Comparison of ENCODE assay signal across 20 cellular contexts in the genomic region with DNA sequence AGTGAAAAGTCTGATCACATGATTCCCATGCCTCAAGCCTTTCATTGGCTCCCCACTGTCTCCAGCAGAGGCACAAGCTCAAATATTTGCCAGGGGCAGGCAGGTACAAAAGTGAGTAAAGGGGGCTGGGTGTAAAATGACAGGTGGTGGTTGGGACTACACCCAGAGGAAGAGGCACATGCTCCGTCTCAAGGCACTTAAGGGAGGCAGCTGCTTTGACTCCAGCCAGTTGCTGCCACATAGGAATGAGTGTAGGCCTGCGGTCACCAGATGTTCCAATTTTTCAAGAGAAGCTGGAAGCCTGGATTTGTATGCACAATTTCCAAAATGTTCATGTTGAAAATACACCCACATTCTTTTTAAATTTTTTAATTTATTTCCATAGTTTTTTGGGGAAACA.
DNase-seq lines count a peak whose midpoint lies in the region; ATAC-seq and TF ChIP-seq lines count a peak whose summit lies in the region.
"Had no signal": no experiment of that assay in that cellular context is flagged by ENCODE, and none has a peak within 500 bp of the region (broad histone marks: within the 10 kb centered on the region; RNA-seq: fewer than 3 reads in every experiment).

No MANE protein-coding gene starts in this region.

- H3K27ac Mint-ChIP-seq in WTC11 = no peak overlapping the region

- peaks cover 3% of the 10 kb centered on the region for H3K36me3 Mint-ChIP-seq in WTC11
- H3K36me3 Mint-ChIP-seq: CD14-positive monocyte had no signal

- CTCF ChIA-PET in WTC11 (lab: Charles Lee) = no interaction called here

- H3K4me3 Mint-ChIP-seq in WTC11 = no peak overlapping the region
- H3K4me3 Mint-ChIP-seq: CD14-positive monocyte had no signal

- TF ChIP-seq CTCF in WTC11 (IDR thresholded peaks at IDR 0.05) = no peak

- H3K4me1 Mint-ChIP-seq in WTC11 = no peaks in the 10 kb centered on the region
- H3K4me1 Mint-ChIP-seq: CD14-positive monocyte had no signal

- POLR2A ChIA-PET in WTC11 (lab: Charles Lee) = no interaction called here

- H3K9me3 Mint-ChIP-seq in WTC11 = peaks cover 11% of the 10 kb centered on the region

- peak; percentile 42 for DNase-seq in NCI-H82 (lab: John Stamatoyannopoulos, UW)
- no peak for DNase-seq in NCI-H82 treated with DMSO at 0.1 percent for 48 hours (lab: John Stamatoyannopoulos, UW; ENCODE audit: unreplicated experiment)
- DNase-seq in NCI-H2171 (lab: John Stamatoyannopoulos, UW) = peak; percentile 77
- DNase-seq in WTC11 (ENCODE audit: low spot score) = no peak
- no peak for DNase-seq in activated CD4-positive, CD25-positive, alpha-beta regulatory T cell (lab: John Stamatoyannopoulos, UW)
- DNase-seq in DMS153 (lab: John Stamatoyannopoulos, UW) = no peak
- no peak for DNase-seq in HCEC 1CT
- no peak for DNase-seq in germinal center (ENCODE audit: low spot score)
- DNase-seq: Caco-2, DND-41, GF-D8, GM23248, KG1, NCI-H1092, NCI-H446 treated with DMSO at 0.1 percent for 48 hours, PC-3, SK-N-SH, T-helper 1 cell had no signal

- peak; percentile 47 for ATAC-seq in WTC11
- ATAC-seq: A549, PC-3 had no signal

- no peaks in the 10 kb centered on the region; the same call in 1 of the 2 replicates for H3K27me3 Mint-ChIP-seq in WTC11 (ENCODE audit: low read depth)

TF ChIP-seq in WTC11, 78 proteins besides CTCF, POLR2A, EP300 and RAD21:
- TF ChIP-seq IRF2 (CRISPR knock-in tag; IDR thresholded peaks at IDR 0.05; ENCODE audit: borderline replicate concordance, low read depth) = no peak
- no peak for TF ChIP-seq FOXJ3 (CRISPR knock-in tag; IDR thresholded peaks at IDR 0.05; ENCODE audit: borderline replicate concordance)
- TF ChIP-seq, protein P1, sequence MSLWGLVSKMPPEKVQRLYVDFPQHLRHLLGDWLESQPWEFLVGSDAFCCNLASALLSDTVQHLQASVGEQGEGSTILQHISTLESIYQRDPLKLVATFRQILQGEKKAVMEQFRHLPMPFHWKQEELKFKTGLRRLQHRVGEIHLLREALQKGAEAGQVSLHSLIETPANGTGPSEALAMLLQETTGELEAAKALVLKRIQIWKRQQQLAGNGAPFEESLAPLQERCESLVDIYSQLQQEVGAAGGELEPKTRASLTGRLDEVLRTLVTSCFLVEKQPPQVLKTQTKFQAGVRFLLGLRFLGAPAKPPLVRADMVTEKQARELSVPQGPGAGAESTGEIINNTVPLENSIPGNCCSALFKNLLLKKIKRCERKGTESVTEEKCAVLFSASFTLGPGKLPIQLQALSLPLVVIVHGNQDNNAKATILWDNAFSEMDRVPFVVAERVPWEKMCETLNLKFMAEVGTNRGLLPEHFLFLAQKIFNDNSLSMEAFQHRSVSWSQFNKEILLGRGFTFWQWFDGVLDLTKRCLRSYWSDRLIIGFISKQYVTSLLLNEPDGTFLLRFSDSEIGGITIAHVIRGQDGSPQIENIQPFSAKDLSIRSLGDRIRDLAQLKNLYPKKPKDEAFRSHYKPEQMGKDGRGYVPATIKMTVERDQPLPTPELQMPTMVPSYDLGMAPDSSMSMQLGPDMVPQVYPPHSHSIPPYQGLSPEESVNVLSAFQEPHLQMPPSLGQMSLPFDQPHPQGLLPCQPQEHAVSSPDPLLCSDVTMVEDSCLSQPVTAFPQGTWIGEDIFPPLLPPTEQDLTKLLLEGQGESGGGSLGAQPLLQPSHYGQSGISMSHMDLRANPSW (CRISPR knock-in tag; conservative IDR thresholded peaks at IDR 0.05; ENCODE audit: low read depth) = no peak
- TF ChIP-seq NFATC4 (CRISPR knock-in tag; IDR thresholded peaks at IDR 0.05) = no peak
- no peak for TF ChIP-seq ZNF219 (CRISPR knock-in tag; IDR thresholded peaks at IDR 0.05; ENCODE audit: borderline replicate concordance)
- TF ChIP-seq, protein P2, sequence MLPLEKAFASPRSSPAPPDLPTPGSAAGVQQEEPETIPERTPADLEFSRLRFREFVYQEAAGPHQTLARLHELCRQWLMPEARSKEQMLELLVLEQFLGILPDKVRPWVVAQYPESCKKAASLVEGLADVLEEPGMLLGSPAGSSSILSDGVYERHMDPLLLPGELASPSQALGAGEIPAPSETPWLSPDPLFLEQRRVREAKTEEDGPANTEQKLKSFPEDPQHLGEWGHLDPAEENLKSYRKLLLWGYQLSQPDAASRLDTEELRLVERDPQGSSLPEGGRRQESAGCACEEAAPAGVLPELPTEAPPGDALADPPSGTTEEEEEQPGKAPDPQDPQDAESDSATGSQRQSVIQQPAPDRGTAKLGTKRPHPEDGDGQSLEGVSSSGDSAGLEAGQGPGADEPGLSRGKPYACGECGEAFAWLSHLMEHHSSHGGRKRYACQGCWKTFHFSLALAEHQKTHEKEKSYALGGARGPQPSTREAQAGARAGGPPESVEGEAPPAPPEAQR (CRISPR knock-in tag; IDR thresholded peaks at IDR 0.05) = no peak
- TF ChIP-seq, protein P3, sequence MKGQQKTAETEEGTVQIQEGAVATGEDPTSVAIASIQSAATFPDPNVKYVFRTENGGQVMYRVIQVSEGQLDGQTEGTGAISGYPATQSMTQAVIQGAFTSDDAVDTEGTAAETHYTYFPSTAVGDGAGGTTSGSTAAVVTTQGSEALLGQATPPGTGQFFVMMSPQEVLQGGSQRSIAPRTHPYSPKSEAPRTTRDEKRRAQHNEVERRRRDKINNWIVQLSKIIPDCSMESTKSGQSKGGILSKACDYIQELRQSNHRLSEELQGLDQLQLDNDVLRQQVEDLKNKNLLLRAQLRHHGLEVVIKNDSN (CRISPR knock-in tag; IDR thresholded peaks at IDR 0.05) = no peak
- TF ChIP-seq SMAD4 (CRISPR knock-in tag; IDR thresholded peaks at IDR 0.05) = no peak
- TF ChIP-seq TEAD4 (CRISPR knock-in tag; IDR thresholded peaks at IDR 0.05) = no peak
- TF ChIP-seq, protein P4, sequence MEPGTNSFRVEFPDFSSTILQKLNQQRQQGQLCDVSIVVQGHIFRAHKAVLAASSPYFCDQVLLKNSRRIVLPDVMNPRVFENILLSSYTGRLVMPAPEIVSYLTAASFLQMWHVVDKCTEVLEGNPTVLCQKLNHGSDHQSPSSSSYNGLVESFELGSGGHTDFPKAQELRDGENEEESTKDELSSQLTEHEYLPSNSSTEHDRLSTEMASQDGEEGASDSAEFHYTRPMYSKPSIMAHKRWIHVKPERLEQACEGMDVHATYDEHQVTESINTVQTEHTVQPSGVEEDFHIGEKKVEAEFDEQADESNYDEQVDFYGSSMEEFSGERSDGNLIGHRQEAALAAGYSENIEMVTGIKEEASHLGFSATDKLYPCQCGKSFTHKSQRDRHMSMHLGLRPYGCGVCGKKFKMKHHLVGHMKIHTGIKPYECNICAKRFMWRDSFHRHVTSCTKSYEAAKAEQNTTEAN (CRISPR knock-in tag; IDR thresholded peaks at IDR 0.05) = no peak
- TF ChIP-seq, protein P5, sequence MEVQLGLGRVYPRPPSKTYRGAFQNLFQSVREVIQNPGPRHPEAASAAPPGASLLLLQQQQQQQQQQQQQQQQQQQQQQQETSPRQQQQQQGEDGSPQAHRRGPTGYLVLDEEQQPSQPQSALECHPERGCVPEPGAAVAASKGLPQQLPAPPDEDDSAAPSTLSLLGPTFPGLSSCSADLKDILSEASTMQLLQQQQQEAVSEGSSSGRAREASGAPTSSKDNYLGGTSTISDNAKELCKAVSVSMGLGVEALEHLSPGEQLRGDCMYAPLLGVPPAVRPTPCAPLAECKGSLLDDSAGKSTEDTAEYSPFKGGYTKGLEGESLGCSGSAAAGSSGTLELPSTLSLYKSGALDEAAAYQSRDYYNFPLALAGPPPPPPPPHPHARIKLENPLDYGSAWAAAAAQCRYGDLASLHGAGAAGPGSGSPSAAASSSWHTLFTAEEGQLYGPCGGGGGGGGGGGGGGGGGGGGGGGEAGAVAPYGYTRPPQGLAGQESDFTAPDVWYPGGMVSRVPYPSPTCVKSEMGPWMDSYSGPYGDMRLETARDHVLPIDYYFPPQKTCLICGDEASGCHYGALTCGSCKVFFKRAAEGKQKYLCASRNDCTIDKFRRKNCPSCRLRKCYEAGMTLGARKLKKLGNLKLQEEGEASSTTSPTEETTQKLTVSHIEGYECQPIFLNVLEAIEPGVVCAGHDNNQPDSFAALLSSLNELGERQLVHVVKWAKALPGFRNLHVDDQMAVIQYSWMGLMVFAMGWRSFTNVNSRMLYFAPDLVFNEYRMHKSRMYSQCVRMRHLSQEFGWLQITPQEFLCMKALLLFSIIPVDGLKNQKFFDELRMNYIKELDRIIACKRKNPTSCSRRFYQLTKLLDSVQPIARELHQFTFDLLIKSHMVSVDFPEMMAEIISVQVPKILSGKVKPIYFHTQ (CRISPR knock-in tag; IDR thresholded peaks at IDR 0.05) = no peak
- no peak for TF ChIP-seq ZNF121 (CRISPR knock-in tag; IDR thresholded peaks at IDR 0.05)
TF ChIP-seq in WTC11: peak in this region for 0.

Comparison
In these comparisons a context has a peak if more than half of its experiments do, and no peak if none do; other contexts are left out.
1. DNase-seq: peak in NCI-H82 (single experiment) and NCI-H2171 (single experiment); none in NCI-H82 treated with DMSO at 0.1 percent for 48 hours (single experiment), WTC11 (single experiment), activated CD4-positive, CD25-positive, alpha-beta regulatory T cell (0 of 4), DMS153 (single experiment), HCEC 1CT (single experiment) and germinal center (single experiment).